In genomic region chr12:95678684-95679083, GRCh38 we compare ENCODE assay signal across 29 cellular contexts.
"Had no signal": no experiment of that assay in that cellular context is flagged by ENCODE, and none has a peak within 500 bp of the region (broad histone marks: within the 10 kb centered on the region; RNA-seq: fewer than 3 reads in every experiment).

No MANE protein-coding gene starts in this region.

- H3K27ac Mint-ChIP-seq: dendritic cell treated with granulocyte-macrophage colony-stimulating factor and Interleukin-4, amounts not matched to agents 40 ng/mL and 50 ng/mL, for 4 days; endodermal cell had no signal

- ATAC-seq: esophagus mucosa, foreskin keratinocyte, gastrocnemius medialis, gastroesophageal sphincter, heart left ventricle, heart right ventricle had no signal

- H3K4me3 Mint-ChIP-seq: dendritic cell treated with granulocyte-macrophage colony-stimulating factor and Interleukin-4, amounts not matched to agents 40 ng/mL and 50 ng/mL, for 4 days; endodermal cell had no signal

- H3K79me2 ChIP-seq: hepatocyte had no signal

- H3K4me3 ChIP-seq: colonic mucosa, coronary artery, dorsolateral prefrontal cortex, esophagus muscularis mucosa, esophagus squamous epithelium, gastrocnemius medialis, gastroesophageal sphincter, heart left ventricle, heart right ventricle, hepatocyte had no signal

- DNase-seq: colonic mucosa; cortex of kidney; dermis blood vessel endothelial cell; dorsolateral prefrontal cortex; effector CD4-positive, alpha-beta T cell; effector CD8-positive, alpha-beta T cell; effector memory CD4-positive, alpha-beta T cell; endodermal cell; erythroblast; esophagus squamous epithelium; foreskin fibroblast; foreskin keratinocyte; foreskin melanocyte; gastrocnemius medialis; glutamatergic neuron; head of caudate nucleus; heart left ventricle; heart right ventricle had no signal

- H3K4me2 ChIP-seq: hepatocyte had no signal

- H3K9me3 ChIP-seq: colonic mucosa, esophagus muscularis mucosa, esophagus squamous epithelium, gastrocnemius medialis, gastroesophageal sphincter had no signal

- H3K36me3 ChIP-seq: colonic mucosa, gastrocnemius medialis had no signal

- H3K27ac ChIP-seq: colonic mucosa, coronary artery, dorsolateral prefrontal cortex, epithelial cell of prostate, esophagus muscularis mucosa, esophagus squamous epithelium, foreskin keratinocyte, gastrocnemius medialis, gastroesophageal sphincter, heart left ventricle, heart right ventricle, hepatocyte had no signal

- FAIRE-seq: colon, endometrium, endothelial cell of umbilical vein, frontal cortex had no signal

- H3K9me3 Mint-ChIP-seq: dendritic cell treated with granulocyte-macrophage colony-stimulating factor and Interleukin-4, amounts not matched to agents 40 ng/mL and 50 ng/mL, for 4 days had no signal

- H3K27me3 ChIP-seq: colonic mucosa, dorsolateral prefrontal cortex, esophagus muscularis mucosa, esophagus squamous epithelium, foreskin keratinocyte, gastrocnemius medialis, gastroesophageal sphincter, heart left ventricle, heart right ventricle, hepatocyte had no signal

- H3K4me1 ChIP-seq: colonic mucosa, foreskin keratinocyte had no signal

- H2AFZ ChIP-seq: hepatocyte had no signal

- H3K4me1 Mint-ChIP-seq: endodermal cell had no signal
